19 cellular contexts compared by ENCODE assay signal in the genomic region with DNA sequence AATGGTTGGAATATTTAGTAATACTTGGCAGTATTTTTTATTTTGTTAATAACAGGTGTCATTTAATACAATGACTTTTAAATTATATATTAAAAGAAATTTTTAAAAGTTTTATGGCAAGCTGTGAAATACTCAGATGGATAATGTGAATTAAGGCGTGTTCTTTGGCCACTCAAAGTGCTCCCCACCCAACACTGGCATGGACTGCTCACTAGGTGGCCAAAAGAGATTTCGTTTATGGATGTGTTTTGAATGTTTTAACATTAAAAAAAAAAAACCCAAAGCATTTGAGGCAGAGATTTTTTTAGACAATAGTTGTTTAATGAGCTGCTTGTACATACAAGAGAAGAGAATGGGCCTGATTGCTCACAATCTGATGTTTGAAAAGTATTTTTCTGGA.
"Had no signal": no experiment of that assay in that cellular context is flagged by ENCODE, and none has a peak within 500 bp of the region (broad histone marks: within the 10 kb centered on the region; RNA-seq: fewer than 3 reads in every experiment).

No MANE protein-coding gene starts in this region.

- H3K4me3 ChIP-seq: gastroesophageal sphincter, hepatocyte, smooth muscle cell, suprapubic skin, upper lobe of left lung had no signal

- H3K9me3 ChIP-seq: gastroesophageal sphincter, suprapubic skin, upper lobe of left lung had no signal

- H3K27me3 ChIP-seq: gastroesophageal sphincter, hepatocyte, suprapubic skin, upper lobe of left lung had no signal

- H3K36me3 ChIP-seq: gastroesophageal sphincter, suprapubic skin, upper lobe of left lung had no signal

- DNase-seq: activated CD4-positive, alpha-beta T cell treated with anti-CD3 and anti-CD28 coated beads, Interleukin-2, amount 50 U/mL, for 1 hour; activated CD8-positive, alpha-beta memory T cell treated with anti-CD3 and anti-CD28 coated beads for 24 hours; activated naive CD4-positive, alpha-beta T cell; activated naive CD8-positive, alpha-beta T cell treated with anti-CD3 and anti-CD28 coated beads, Interleukin-2, amount 50 U/mL, for 24 hours; central memory CD4-positive, alpha-beta T cell; cortex of kidney; effector CD8-positive, alpha-beta T cell; islet precursor cell; mesendoderm; natural killer cell; posterior cingulate gyrus; stimulated activated CD4-positive, alpha-beta T cell treated with anti-CD3 and anti-CD28 coated beads, Interleukin-4, amount 100 ng/mL, for 4 hours; stimulated activated CD8-positive, alpha-beta memory T cell treated with anti-CD3 and anti-CD28 coated beads, Interleukin-4, amount 100 ng/mL, for 48 hours; upper lobe of left lung had no signal

- H3K27ac ChIP-seq: gastroesophageal sphincter, hepatocyte, suprapubic skin, upper lobe of left lung had no signal

- ATAC-seq: activated CD4-positive, CD25-positive, alpha-beta regulatory T cell treated with anti-CD3 and anti-CD28 coated beads, Interleukin-2, amount 50 U/mL, for 24 hours; activated naive CD8-positive, alpha-beta T cell treated with anti-CD3 and anti-CD28 coated beads, Interleukin-2, amount 50 U/mL, for 24 hours; gastroesophageal sphincter; natural killer cell had no signal
